Comparison of ENCODE assay signal across 22 cellular contexts in the genomic region with DNA sequence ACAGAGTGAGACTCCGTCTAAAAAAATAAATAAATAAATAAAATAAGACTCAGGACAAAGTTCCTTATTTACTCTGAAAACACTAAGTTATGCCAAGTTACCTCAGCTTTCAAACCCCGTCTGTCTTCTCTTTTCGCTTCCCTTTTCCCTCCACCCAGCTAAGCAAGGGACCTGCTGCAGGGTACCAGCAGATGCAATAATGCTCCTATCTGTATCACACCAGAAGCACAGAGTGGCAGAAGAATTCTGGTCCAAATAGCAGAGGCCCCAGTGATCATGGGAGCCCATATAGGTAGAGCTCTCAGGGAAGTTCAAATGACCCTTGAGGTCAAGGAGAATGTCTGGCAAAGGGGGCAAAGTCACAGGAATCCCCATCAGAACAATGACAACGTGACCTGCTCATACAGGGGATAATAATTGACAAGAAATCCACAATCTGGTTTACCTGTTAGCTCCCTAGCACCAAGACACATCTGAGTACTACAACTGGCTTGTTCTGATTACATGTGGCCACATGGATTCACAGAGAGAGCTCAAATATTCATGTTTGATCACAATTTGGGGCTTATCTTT. TPM values are rescaled to one million over a fixed set of nuclear protein-coding genes. Genes with fewer than 3 reads are reported as not detected.
DNase-seq lines count a peak whose midpoint lies in the region; ATAC-seq and TF ChIP-seq lines count a peak whose summit lies in the region.
"Had no signal": no experiment of that assay in that cellular context is flagged by ENCODE, and none has a peak within 500 bp of the region (broad histone marks: within the 10 kb centered on the region; RNA-seq: fewer than 3 reads in every experiment).

No MANE protein-coding gene starts in this region.

- TF ChIP-seq CTCF in C4-2B (conservative IDR thresholded peaks at IDR 0.05) (no peak), VCaP (conservative IDR thresholded peaks at IDR 0.05) (no peak), vagina (IDR thresholded peaks at IDR 0.05) (no peak), HFFc6 (IDR thresholded peaks at IDR 0.05) (no peak)

- no peaks in the 10 kb centered on the region for H3K36me3 ChIP-seq in vagina
- H3K36me3 ChIP-seq: BE2C had no signal

- no peaks in the 10 kb centered on the region for H3K9me3 Mint-ChIP-seq in HFFc6
- H3K9me3 Mint-ChIP-seq: H9 had no signal

- H3K27me3 Mint-ChIP-seq in HFFc6 (ENCODE audit: insufficient read depth), result peaks cover 28% of the 10 kb centered on the region

- DNase-seq in NOMO-1 treated with DMSO at 0.1 percent for 48 hours (lab: John Stamatoyannopoulos, UW; ENCODE audit: unreplicated experiment) (peak; percentile 54), pons (ENCODE audit: low spot score) (peak; percentile 12), vagina (ENCODE audit: extremely low spot score in 2 of 2) (no peak), HFFc6 (no peak)
- DNase-seq: BE2C; CD4-positive, CD25-positive, alpha-beta regulatory T cell; DMS79; H9; NCI-H1417; NCI-H1694 treated with DMSO at 0.1 percent for 48 hours; NCI-H2081 treated with DMSO at 0.1 percent for 48 hours; NCI-H446; NCI-H526 treated with DMSO at 0.1 percent for 48 hours; OCI-M1; T-helper 17 cell had no signal

- no peaks in the 10 kb centered on the region for H3K27me3 ChIP-seq in vagina

- H3K27ac Mint-ChIP-seq in HFFc6, result no peak overlapping the region
- H3K27ac Mint-ChIP-seq: CD4-positive, CD25-positive, alpha-beta regulatory T cell; T-helper 17 cell had no signal

- peak overlapping the region; percentile 69 for H3K27ac ChIP-seq in C4-2B
- peak overlapping the region; percentile 9; the same call in 1 of the 2 replicates for H3K27ac ChIP-seq in VCaP
- H3K27ac ChIP-seq in vagina, result no peak overlapping the region
- H3K27ac ChIP-seq: A549, KMS-11 had no signal

- H3K9me3 ChIP-seq in vagina, result no peaks in the 10 kb centered on the region
- H3K9me3 ChIP-seq: A549, BE2C had no signal

- H3K4me1 ChIP-seq in vagina, result no peaks in the 10 kb centered on the region
- H3K4me1 ChIP-seq: A549, BE2C had no signal

- H3K4me3 ChIP-seq in vagina, result no peak overlapping the region
- H3K4me3 ChIP-seq: A549 had no signal

- TF ChIP-seq POLR2A in vagina (IDR thresholded peaks at IDR 0.05), result no peak

- no peak overlapping the region for H3K4me3 Mint-ChIP-seq in HFFc6
- H3K4me3 Mint-ChIP-seq: CD4-positive, CD25-positive, alpha-beta regulatory T cell; H9; T-helper 17 cell had no signal

- intact Hi-C loops in vagina (cut with DNase I), result no loop called here

- no peaks in the 10 kb centered on the region for H3K36me3 Mint-ChIP-seq in HFFc6 (ENCODE audit: low read depth)
- H3K36me3 Mint-ChIP-seq: CD4-positive, CD25-positive, alpha-beta regulatory T cell had no signal

- H3K4me1 Mint-ChIP-seq in HFFc6 (ENCODE audit: low read depth), result no peaks in the 10 kb centered on the region
- H3K4me1 Mint-ChIP-seq: CD4-positive, CD25-positive, alpha-beta regulatory T cell had no signal

- no peak for ATAC-seq in HG03097 (IDR thresholded peaks at IDR 0.05; ENCODE audit: low FRiP score, unreplicated experiment)
- ATAC-seq: A549, Right ventricle myocardium inferior, T-helper 17 cell had no signal

RNA-seq across cellular contexts. Expression of gene GCM1, which starts 8.7 kb away (rescaled TPM):
- total RNA-seq in vagina, result not detected
- not detected for total RNA-seq in HFFc6 (2021; fragmentation: NEBNext Ultra II Directional; extraction: Animal tissue kit (Norgen Biotek cat#: 25700))
- total RNA-seq: H9, HT1080, Right ventricle myocardium inferior had no signal

Comparison
In these comparisons a context has a peak if more than half of its experiments do, and no peak if none do; other contexts are left out.
1. DNase-seq: peak in NOMO-1 treated with DMSO at 0.1 percent for 48 hours (single experiment) and pons (single experiment); none in vagina (0 of 2) and HFFc6 (single experiment).